ENCODE assay signal across 1 cellular context in genomic region chr11:33931739-33932366, GRCh38.
TF ChIP-seq lines count a peak whose summit lies in the region.
"Not testable (repeated sequence)": the region's sequence is repeated elsewhere in the genome, so short reads cannot be mapped to it uniquely, and the experiment has no call there.

No MANE protein-coding gene starts in this region.

TF ChIP-seq in K562, 482 proteins besides CTCF, POLR2A, EP300 and RAD21:
- TF ChIP-seq ZBTB33 (CRISPR knock-in tag; IDR thresholded peaks at IDR 0.05): peak; percentile 88
- TF ChIP-seq TRIM24 (IDR thresholded peaks at IDR 0.05): peak; percentile 74 to 75
- peak; percentile 25; the same call in 1 of the 2 replicates for TF ChIP-seq CBFA2T3 (IDR thresholded peaks at IDR 0.05)
- TF ChIP-seq TAL1 (IDR thresholded peaks at IDR 0.05): peak; percentile 13; the same call in 1 of the 2 replicates
- peak; percentile 43; the same call in 1 of the 2 replicates for TF ChIP-seq CBX5 (IDR thresholded peaks at IDR 0.05; ENCODE audit: borderline replicate concordance, low read depth)
- 0 out of 2 replicates have a peak, but pooled peaks have one; percentile 19 for TF ChIP-seq CHAMP1 (IDR thresholded peaks at IDR 0.05)
- TF ChIP-seq ARID1B (IDR thresholded peaks at IDR 0.05): 0 out of 2 replicates have a peak, but pooled peaks have one; percentile 36
- peak; percentile 82 for TF ChIP-seq ZEB2 (IDR thresholded peaks at IDR 0.05)
- peak; percentile 53 for TF ChIP-seq ATF3 (IDR thresholded peaks at IDR 0.05)
- not testable (repeated sequence) for TF ChIP-seq ATF3 (CRISPR knock-in tag; conservative IDR thresholded peaks at IDR 0.05)
- peak; percentile 94 for TF ChIP-seq TRIM28 (IDR thresholded peaks at IDR 0.05)
- TF ChIP-seq FOSL1 (tag; conservative IDR thresholded peaks at IDR 0.05): peak; percentile 46; the same call in 1 of the 2 replicates
- 0 out of 2 replicates have a peak, but pooled peaks have one; percentile 62 for TF ChIP-seq CBX1 (IDR thresholded peaks at IDR 0.05; ENCODE audit: low read depth)
- peak; percentile 82; the same call in 1 of the 2 replicates for TF ChIP-seq XRCC3 (IDR thresholded peaks at IDR 0.05)
- peak in 1 of 2 experiments; percentile 95; a peak in 2 of 3 replicates for TF ChIP-seq CBX3 (IDR thresholded peaks at IDR 0.05; ENCODE audit: borderline replicate concordance in 1 of 2, low read length in 2 of 2)
- peak; percentile 98 for TF ChIP-seq ZNF280A (IDR thresholded peaks at IDR 0.05; ENCODE audit: low read depth, partially characterized antibody)
- peak; percentile 36 for TF ChIP-seq CBFA2T2 (conservative IDR thresholded peaks at IDR 0.05)
- peak; percentile 55; the same call in 1 of the 2 replicates for TF ChIP-seq ZNF395 (CRISPR knock-in tag; IDR thresholded peaks at IDR 0.05)
